In genomic region chr16:85371948-85372347, GRCh38 we compare ENCODE assay signal across 25 cellular contexts.
DNase-seq lines count a peak whose midpoint lies in the region; ATAC-seq, FAIRE-seq and TF ChIP-seq lines count a peak whose summit lies in the region.
"Had no signal": no experiment of that assay in that cellular context is flagged by ENCODE, and none has a peak within 500 bp of the region (broad histone marks: within the 10 kb centered on the region; RNA-seq: fewer than 3 reads in every experiment).

No MANE protein-coding gene starts in this region.

- ATAC-seq in thoracic aorta (ENCODE audit: insufficient number of reproducible peaks, low FRiP score, low read depth) (no peak), HG03175 (IDR thresholded peaks at IDR 0.05; ENCODE audit: unreplicated experiment) (no peak)
- ATAC-seq: GM12878 had no signal

- H3K4me3 Mint-ChIP-seq in neural progenitor cell, result no peak overlapping the region
- H3K4me3 Mint-ChIP-seq: activated B cell treated with CpG ODN at 0.5 μM for 24 hours; activated naive CD4-positive, alpha-beta T cell treated with anti-CD3 and anti-CD28 coated beads, Interleukin-2, amount 10 ng/mL, durations not matched to agents 7 days and 5 days; CD14-positive monocyte; H9; memory B cell; naive thymus-derived CD8-positive, alpha-beta T cell had no signal

- TF ChIP-seq CTCF in bronchial epithelial cell (IDR thresholded peaks at IDR 0.05; ENCODE audit: insufficient read depth, low read length, severe bottlenecking), result no peak
- TF ChIP-seq CTCF in neural progenitor cell (IDR thresholded peaks at IDR 0.05), result no peak
- no peak for TF ChIP-seq CTCF in thoracic aorta (IDR thresholded peaks at IDR 0.05)

- DNase-seq in GM23248 (no peak), bronchial epithelial cell (ENCODE audit: low read depth) (no peak), neural progenitor cell (ENCODE audit: low spot score) (no peak), thoracic aorta (ENCODE audit: low spot score) (no peak), pons (ENCODE audit: low spot score) (no peak), islet precursor cell (no peak)
- no peak for DNase-seq in effector memory CD4-positive, alpha-beta T cell
- DNase-seq: activated B cell treated with CpG ODN at 0.5 μM for 24 hours; caudate nucleus; H9; naive thymus-derived CD8-positive, alpha-beta T cell; NCI-H1417 treated with DMSO at 0.1 percent for 48 hours; NCI-H2107; NCI-H446 treated with DMSO at 0.1 percent for 48 hours; ovary; Right ventricle myocardium superior; stimulated activated CD4-positive, alpha-beta T cell treated with anti-CD3 and anti-CD28 coated beads, Interleukin-12 subunit alpha, Interleukin-12 subunit beta, amount 100 ng/mL, for 4 hours; stimulated activated naive CD4-positive, alpha-beta T cell; upper lobe of right lung had no signal

- H3K36me3 Mint-ChIP-seq in neural progenitor cell, result no peaks in the 10 kb centered on the region
- H3K36me3 Mint-ChIP-seq: activated naive CD4-positive, alpha-beta T cell treated with anti-CD3 and anti-CD28 coated beads, Interleukin-2, amount 10 ng/mL, durations not matched to agents 7 days and 5 days; CD14-positive monocyte; memory B cell; naive thymus-derived CD8-positive, alpha-beta T cell had no signal

- H3K27ac Mint-ChIP-seq in neural progenitor cell, result peak overlapping the region; percentile 37
- H3K27ac Mint-ChIP-seq: activated B cell treated with CpG ODN at 0.5 μM for 24 hours; activated naive CD4-positive, alpha-beta T cell treated with anti-CD3 and anti-CD28 coated beads, Interleukin-2, amount 10 ng/mL, durations not matched to agents 7 days and 5 days; H9; memory B cell had no signal

- H4K20me1 ChIP-seq in GM23248 (ENCODE audit: insufficient read depth) (no peaks in the 10 kb centered on the region), neural progenitor cell (ENCODE audit: low read depth) (no peaks in the 10 kb centered on the region)

- peak overlapping the region; percentile 84 for H3K4me2 ChIP-seq in GM23248 (ENCODE audit: unreplicated experiment)
- no peak overlapping the region for H3K4me2 ChIP-seq in neural progenitor cell

- H3K4me3 ChIP-seq in GM23248 (peak overlapping the region; percentile 67), bronchial epithelial cell (ENCODE audit: low read depth, low read length) (peak overlapping the region; percentile 45), neural progenitor cell (no peak overlapping the region), thoracic aorta (peak overlapping the region; percentile 61)
- H3K4me3 ChIP-seq in effector memory CD4-positive, alpha-beta T cell (ENCODE audit: insufficient read depth, low read depth, low read length, poor library complexity, severe bottlenecking), result no peak overlapping the region
- H3K4me3 ChIP-seq: GM12878, ovary had no signal

- H3K36me3 ChIP-seq in GM23248 (ENCODE audit: low read depth), result no peaks in the 10 kb centered on the region
- peaks cover 1% of the 10 kb centered on the region for H3K36me3 ChIP-seq in bronchial epithelial cell (ENCODE audit: control insufficient read depth, insufficient read depth, low read length)
- no peaks in the 10 kb centered on the region for H3K36me3 ChIP-seq in neural progenitor cell
- H3K36me3 ChIP-seq in thoracic aorta, result no peaks in the 10 kb centered on the region
- no peaks in the 10 kb centered on the region for H3K36me3 ChIP-seq in effector memory CD4-positive, alpha-beta T cell (ENCODE audit: control insufficient read depth, insufficient read depth, low read length)
- H3K36me3 ChIP-seq: ovary, right atrium auricular region, upper lobe of right lung had no signal

- in situ Hi-C loops in GM23248 (cut with MboI), result no loop called here

- H3K27me3 ChIP-seq in GM23248 (replicated peaks; ENCODE audit: insufficient read depth) (no peaks in the 10 kb centered on the region), bronchial epithelial cell (ENCODE audit: control insufficient read depth, insufficient read depth, low read length) (no peaks in the 10 kb centered on the region), neural progenitor cell (peaks cover 4% of the 10 kb centered on the region), thoracic aorta (replicated peaks; ENCODE audit: insufficient read depth) (no peaks in the 10 kb centered on the region)
- no peaks in the 10 kb centered on the region for H3K27me3 ChIP-seq in effector memory CD4-positive, alpha-beta T cell (replicated peaks; ENCODE audit: control insufficient read depth, insufficient read depth, low read length, poor library complexity, severe bottlenecking)
- H3K27me3 ChIP-seq: ovary, right atrium auricular region, upper lobe of right lung had no signal

- H2AFZ ChIP-seq in GM23248 (no peak overlapping the region), neural progenitor cell (replicated peaks) (no peak overlapping the region)

- H3K79me2 ChIP-seq in GM23248 (ENCODE audit: insufficient read depth) (peaks cover 56% of the 10 kb centered on the region), neural progenitor cell (ENCODE audit: low read depth) (no peaks in the 10 kb centered on the region)

- no peaks in the 10 kb centered on the region for H3K9me2 ChIP-seq in GM23248 (ENCODE audit: insufficient read depth)

- H3K4me1 Mint-ChIP-seq in neural progenitor cell, result peaks cover 18% of the 10 kb centered on the region
- H3K4me1 Mint-ChIP-seq: activated B cell treated with CpG ODN at 0.5 μM for 24 hours, memory B cell had no signal

- H3K27me3 Mint-ChIP-seq in neural progenitor cell (ENCODE audit: insufficient read depth, low read depth), result peaks cover 12% of the 10 kb centered on the region
- H3K27me3 Mint-ChIP-seq: naive thymus-derived CD8-positive, alpha-beta T cell had no signal

- no peak for FAIRE-seq in bronchial epithelial cell (lab: Jason Lieb, UNC)
- FAIRE-seq: GM12878 had no signal

- H3K4me1 ChIP-seq in GM23248 (ENCODE audit: insufficient read depth), result peaks cover 47% of the 10 kb centered on the region
- H3K4me1 ChIP-seq in neural progenitor cell, result no peaks in the 10 kb centered on the region
- peaks cover 31 to 71% of the 10 kb centered on the region in 2 donors for H3K4me1 ChIP-seq in thoracic aorta (ENCODE audit: control insufficient read depth in 1 of 2, low read depth in 2 of 2)
- H3K4me1 ChIP-seq in effector memory CD4-positive, alpha-beta T cell (ENCODE audit: control insufficient read depth, insufficient read depth, low read length, poor library complexity, severe bottlenecking), result no peaks in the 10 kb centered on the region

- 86 to 87% methylated on average over 10 of the region's 10 CpGs for WGBS in GM23248 (ENCODE audit: low coverage in 1 of 2, low lambda C conversion rate in 2 of 2, missing lambda C conversion rate in 2 of 2), 2 experiments

- H3K9me3 ChIP-seq in GM23248 (ENCODE audit: low read depth), result no peaks in the 10 kb centered on the region
- no peaks in the 10 kb centered on the region for H3K9me3 ChIP-seq in neural progenitor cell (ENCODE audit: low read depth)
- no peaks in the 10 kb centered on the region for H3K9me3 ChIP-seq in thoracic aorta
- H3K9me3 ChIP-seq in effector memory CD4-positive, alpha-beta T cell (ENCODE audit: control insufficient read depth, low read length), result no peaks in the 10 kb centered on the region
- H3K9me3 ChIP-seq: ovary, right atrium auricular region, upper lobe of right lung had no signal

- H3K27ac ChIP-seq in GM23248, result peak overlapping the region; percentile 86
- H3K27ac ChIP-seq in neural progenitor cell, result no peak overlapping the region
- H3K27ac ChIP-seq in thoracic aorta, result peak overlapping the region; percentile 74 to 78
- H3K27ac ChIP-seq in effector memory CD4-positive, alpha-beta T cell (ENCODE audit: insufficient read depth, low read length, poor library complexity, severe bottlenecking), result no peak overlapping the region
- H3K27ac ChIP-seq: ovary, upper lobe of right lung had no signal

- H3K9ac ChIP-seq in GM23248 (peak overlapping the region; percentile 87), neural progenitor cell (no peak overlapping the region)

- H3K9me3 Mint-ChIP-seq in neural progenitor cell, result no peaks in the 10 kb centered on the region
- H3K9me3 Mint-ChIP-seq: activated B cell treated with CpG ODN at 0.5 μM for 24 hours; activated naive CD4-positive, alpha-beta T cell treated with anti-CD3 and anti-CD28 coated beads, Interleukin-2, amount 10 ng/mL, durations not matched to agents 7 days and 5 days; CD14-positive monocyte; memory B cell; naive thymus-derived CD8-positive, alpha-beta T cell had no signal

- H3F3A ChIP-seq in GM23248 (ENCODE audit: insufficient read depth) (peaks cover 13% of the 10 kb centered on the region; the same call in 1 of the 2 replicates), neural progenitor cell (ENCODE audit: low read depth) (peaks cover 4% of the 10 kb centered on the region)

Comparison
In these comparisons a context has a peak if more than half of its experiments do, and no peak if none do; other contexts are left out.
1. H3K27ac ChIP-seq: peak in GM23248 (single experiment) and thoracic aorta (2 of 2); none in neural progenitor cell (single experiment) and effector memory CD4-positive, alpha-beta T cell (single experiment).
2. H3K4me3 ChIP-seq: peak in GM23248 (single experiment), bronchial epithelial cell (single experiment) and thoracic aorta (single experiment); none in neural progenitor cell (single experiment) and effector memory CD4-positive, alpha-beta T cell (single experiment).